2 cellular contexts compared by ENCODE assay signal in genomic region chr6:71481021-71481420, GRCh38.
TF ChIP-seq lines count a peak whose summit lies in the region.

No MANE protein-coding gene starts in this region.

TF ChIP-seq in liver, 16 proteins besides CTCF, POLR2A, EP300 and RAD21:
- TF ChIP-seq ZBTB33 (IDR thresholded peaks at IDR 0.05) (no peak), NR2F2 (IDR thresholded peaks at IDR 0.05) (peak; percentile 41)

TF ChIP-seq in HepG2, 621 proteins besides CTCF, POLR2A, EP300 and RAD21 (continued from another document):
- no peak for TF ChIP-seq PRDM4 (CRISPR knock-in tag; IDR thresholded peaks at IDR 0.05; ENCODE audit: borderline replicate concordance)
- no peak for TF ChIP-seq MEIS1 (CRISPR knock-in tag; IDR thresholded peaks at IDR 0.05; ENCODE audit: borderline replicate concordance)
